ENCODE assay signal across 27 cellular contexts in genomic region chr6:108419934-108420609, GRCh38.
"Had no signal": no experiment of that assay in that cellular context is flagged by ENCODE, and none has a peak within 500 bp of the region (broad histone marks: within the 10 kb centered on the region; RNA-seq: fewer than 3 reads in every experiment).

No MANE protein-coding gene starts in this region.

- H3K4me1 ChIP-seq: prostate gland, sigmoid colon, uterus had no signal

- H3K4me3 ChIP-seq: ovary, prostate gland, sigmoid colon, smooth muscle cell, uterus had no signal

- H3K27me3 ChIP-seq: ovary, sigmoid colon, uterus had no signal

- ATAC-seq: activated CD4-positive, alpha-beta T cell treated with anti-CD3 and anti-CD28 coated beads for 36 hours; activated CD8-positive, alpha-beta memory T cell treated with anti-CD3 and anti-CD28 coated beads, Interleukin-2, amount 10 ng/mL, durations not matched to agents 7 days and 5 days; activated CD8-positive, alpha-beta T cell treated with anti-CD3 and anti-CD28 coated beads, Interleukin-2, amount 10 ng/mL, durations not matched to agents 7 days and 5 days; activated naive CD8-positive, alpha-beta T cell treated with anti-CD3 and anti-CD28 coated beads, Interleukin-2, amount 50 U/mL, for 24 hours; left cardiac atrium; left ventricle myocardium superior; stimulated activated memory B cell treated with anti-CD40 and anti-IgM and Interleukin-4, amounts not matched to agents 10 μg/mL and 1 μg/mL and 100 μg/mL, for 72 hours; stimulated activated naive CD8-positive, alpha-beta T cell treated with anti-CD3 and anti-CD28 coated beads, Interleukin-15, amount 100 ng/mL, for 72 hours had no signal

- DNase-seq: activated B cell treated with CpG ODN at 0.5 μM for 24 hours; activated CD4-positive, alpha-beta T cell treated with anti-CD3 and anti-CD28 coated beads for 36 hours; activated CD8-positive, alpha-beta memory T cell treated with anti-CD3 and anti-CD28 coated beads, Interleukin-2, amount 10 ng/mL, durations not matched to agents 7 days and 5 days; activated CD8-positive, alpha-beta T cell treated with anti-CD3 and anti-CD28 coated beads, Interleukin-2, amount 10 ng/mL, durations not matched to agents 7 days and 5 days; activated naive CD8-positive, alpha-beta T cell treated with anti-CD3 and anti-CD28 coated beads, Interleukin-2, amount 50 U/mL, for 24 hours; activated T-cell treated with anti-CD3 and anti-CD28 coated beads, Interleukin-2, amount 50 U/mL, for 48 hours; amygdala; caudate nucleus; effector CD4-positive, alpha-beta T cell; glutamatergic neuron; islet precursor cell; left cardiac atrium; left ventricle myocardium superior; naive B cell; ovary; retina; sigmoid colon; stimulated activated CD4-positive, alpha-beta T cell treated with anti-CD3 and anti-CD28 coated beads, Interleukin-1b, Interleukin-23, amount 100 ng/mL, for 48 hours; stimulated activated CD4-positive, alpha-beta T cell treated with anti-CD3 and anti-CD28 coated beads, Interleukin-4, amount 100 ng/mL, for 4 hours; stimulated activated CD8-positive, alpha-beta memory T cell treated with anti-CD3 and anti-CD28 coated beads, Interleukin-4, amount 100 ng/mL, for 48 hours; stimulated activated naive CD8-positive, alpha-beta T cell treated with anti-CD3 and anti-CD28 coated beads, Interleukin-15, amount 100 ng/mL, for 72 hours; substantia nigra; uterus had no signal

- H3K36me3 ChIP-seq: ovary, prostate gland, sigmoid colon, uterus had no signal

- H3K4me2 ChIP-seq: smooth muscle cell had no signal

- H3K9me3 ChIP-seq: ovary, prostate gland, sigmoid colon, uterus had no signal

- H3K27ac ChIP-seq: epithelial cell of prostate, ovary, prostate gland, sigmoid colon, uterus had no signal
